Comparison of ENCODE assay signal across 1 cellular context in genomic region chr12:102950107-102950949, GRCh38.
TF ChIP-seq lines count a peak whose summit lies in the region.

No MANE protein-coding gene starts in this region.

TF ChIP-seq in HepG2, 621 proteins besides CTCF, POLR2A, EP300 and RAD21 (continues in another document):
- TF ChIP-seq SOX13 (IDR thresholded peaks at IDR 0.05) (no peak), SOX13 (CRISPR knock-in tag; conservative IDR thresholded peaks at IDR 0.05 in 1 of 2, IDR thresholded peaks at IDR 0.05 in 1 of 2) (peak in 1 of 2 experiments; percentile 35; a peak in 2 of 4 replicates), ZNF317 (CRISPR knock-in tag; IDR thresholded peaks at IDR 0.05) (0 out of 2 replicates have a peak, but pooled peaks have one; percentile 34), ZHX1 (CRISPR knock-in tag; IDR thresholded peaks at IDR 0.05; ENCODE audit: low read depth) (0 out of 2 replicates have a peak, but pooled peaks have one; percentile 21), ZFP36L1 (CRISPR knock-in tag; IDR thresholded peaks at IDR 0.05) (no peak), SALL1 (CRISPR knock-in tag; IDR thresholded peaks at IDR 0.05) (peak; percentile 89), NCOR1 (IDR thresholded peaks at IDR 0.05; ENCODE audit: borderline replicate concordance, low read length) (peak; percentile 40; the same call in 1 of the 2 replicates), ZZZ3 (CRISPR knock-in tag; IDR thresholded peaks at IDR 0.05; ENCODE audit: borderline replicate concordance) (no peak), ZNF703 (CRISPR knock-in tag; IDR thresholded peaks at IDR 0.05; ENCODE audit: borderline replicate concordance) (no peak), ZBTB34 (CRISPR knock-in tag; IDR thresholded peaks at IDR 0.05) (peak; percentile 78; the same call in 1 of the 2 replicates), FOSL2 (CRISPR knock-in tag; IDR thresholded peaks at IDR 0.05) (peak; percentile 33; the same call in 1 of the 2 replicates), ZMYM3 (CRISPR knock-in tag; IDR thresholded peaks at IDR 0.05) (peak; percentile 42; the same call in 1 of the 2 replicates), NFKB2 (CRISPR knock-in tag; IDR thresholded peaks at IDR 0.05; ENCODE audit: borderline replicate concordance) (peak; percentile 79; the same call in 1 of the 2 replicates), ZNF83 (CRISPR knock-in tag; IDR thresholded peaks at IDR 0.05; ENCODE audit: borderline replicate concordance) (no peak), MIER2 (CRISPR knock-in tag; IDR thresholded peaks at IDR 0.05) (peak; percentile 55; the same call in 1 of the 2 replicates), HOMEZ (CRISPR knock-in tag; IDR thresholded peaks at IDR 0.05; ENCODE audit: low read depth) (peak; percentile 74), ZNF329 (CRISPR knock-in tag; IDR thresholded peaks at IDR 0.05; ENCODE audit: low read depth) (0 out of 2 replicates have a peak, but pooled peaks have one; percentile 26), NFIB (CRISPR knock-in tag; IDR thresholded peaks at IDR 0.05; ENCODE audit: borderline replicate concordance) (no peak), ZNF574 (CRISPR knock-in tag; IDR thresholded peaks at IDR 0.05) (peak; percentile 58; the same call in 1 of the 2 replicates), THAP9 (CRISPR knock-in tag; IDR thresholded peaks at IDR 0.05; ENCODE audit: borderline replicate concordance) (peak; percentile 86; the same call in 1 of the 2 replicates), CREM (IDR thresholded peaks at IDR 0.05) (no peak), CREM (CRISPR knock-in tag; IDR thresholded peaks at IDR 0.05) (no peak), HNF4A (CRISPR knock-in tag; IDR thresholded peaks at IDR 0.05) (peak; percentile 89), BORCS8-MEF2B (CRISPR knock-in tag; IDR thresholded peaks at IDR 0.05) (0 out of 2 replicates have a peak, but pooled peaks have one; percentile 42), GATAD2A (CRISPR knock-in tag; IDR thresholded peaks at IDR 0.05) (no peak), ZSCAN5A (CRISPR knock-in tag; IDR thresholded peaks at IDR 0.05; ENCODE audit: borderline replicate concordance) (peak; percentile 76), STAG1 (CRISPR knock-in tag; IDR thresholded peaks at IDR 0.05) (peak; percentile 72), ZFP82 (CRISPR knock-in tag; IDR thresholded peaks at IDR 0.05; ENCODE audit: borderline replicate concordance) (no peak), FOXA1 (IDR thresholded peaks at IDR 0.05) (no peak), FOXA1 (CRISPR knock-in tag; IDR thresholded peaks at IDR 0.05) (peak; percentile 57), SRY (CRISPR knock-in tag; IDR thresholded peaks at IDR 0.05) (no peak), ZFX (CRISPR knock-in tag; IDR thresholded peaks at IDR 0.05; ENCODE audit: low read depth) (peak; percentile 83), ZBTB4 (CRISPR knock-in tag; IDR thresholded peaks at IDR 0.05; ENCODE audit: borderline replicate concordance) (0 out of 2 replicates have a peak, but pooled peaks have one; percentile 61), ZSCAN31 (CRISPR knock-in tag; IDR thresholded peaks at IDR 0.05; ENCODE audit: low read depth) (0 out of 2 replicates have a peak, but pooled peaks have one; percentile 54), KMT2A (CRISPR knock-in tag; IDR thresholded peaks at IDR 0.05) (no peak), KDM5A (IDR thresholded peaks at IDR 0.05; ENCODE audit: borderline replicate concordance, low read length) (no peak), IRF2 (CRISPR knock-in tag; IDR thresholded peaks at IDR 0.05) (0 out of 2 replicates have a peak, but pooled peaks have one; percentile 18), ZMYM2 (CRISPR knock-in tag; IDR thresholded peaks at IDR 0.05) (peak; percentile 62; the same call in 1 of the 2 replicates), MEIS2 (CRISPR knock-in tag; IDR thresholded peaks at IDR 0.05) (peak; percentile 66; the same call in 1 of the 2 replicates), MXI1 (IDR thresholded peaks at IDR 0.05; ENCODE audit: borderline replicate concordance, low read depth, low read length) (peak; percentile 53; the same call in 1 of the 3 replicates), IRX3 (CRISPR knock-in tag; IDR thresholded peaks at IDR 0.05; ENCODE audit: borderline replicate concordance, low read depth) (0 out of 2 replicates have a peak, but pooled peaks have one; percentile 23), ZNF414 (CRISPR knock-in tag; IDR thresholded peaks at IDR 0.05) (no peak), REPIN1 (CRISPR knock-in tag; IDR thresholded peaks at IDR 0.05; ENCODE audit: borderline replicate concordance, low read depth) (peak; percentile 79; the same call in 1 of the 2 replicates), YY1 (IDR thresholded peaks at IDR 0.05; ENCODE audit: insufficient read depth, insufficient replicate concordance, low read depth, low read length) (peak; percentile 19), ZSCAN25 (CRISPR knock-in tag; IDR thresholded peaks at IDR 0.05) (no peak), GABPB1 (CRISPR knock-in tag; IDR thresholded peaks at IDR 0.05) (peak; percentile 42; the same call in 1 of the 2 replicates), KLF16 (CRISPR knock-in tag; IDR thresholded peaks at IDR 0.05) (no peak), ZNF607 (CRISPR knock-in tag; IDR thresholded peaks at IDR 0.05; ENCODE audit: borderline replicate concordance) (no peak), MED13 (CRISPR knock-in tag; IDR thresholded peaks at IDR 0.05) (no peak), SNAI1 (CRISPR knock-in tag; IDR thresholded peaks at IDR 0.05; ENCODE audit: borderline replicate concordance) (no peak)
